ENCODE assay signal across 18 cellular contexts in genomic region chr2:180122874-180123273, GRCh38.
DNase-seq lines count a peak whose midpoint lies in the region; ATAC-seq, FAIRE-seq and TF ChIP-seq lines count a peak whose summit lies in the region.
"Had no signal": no experiment of that assay in that cellular context is flagged by ENCODE, and none has a peak within 500 bp of the region (broad histone marks: within the 10 kb centered on the region; RNA-seq: fewer than 3 reads in every experiment).

No MANE protein-coding gene starts in this region.

- no peaks in the 10 kb centered on the region for H3K27me3 ChIP-seq in GM23248 (replicated peaks; ENCODE audit: insufficient read depth)
- H3K27me3 ChIP-seq in astrocyte (ENCODE audit: insufficient read depth, low read length): no peaks in the 10 kb centered on the region
- H3K27me3 ChIP-seq: gastrocnemius medialis had no signal

- in situ Hi-C loops in GM23248 (cut with MboI): loop anchor here (10.0 kb wide), 2 partner anchors 932 to 1332 kb away; partner anchors contain the start of gene ITGA4

- FAIRE-seq in astrocyte (lab: Jason Lieb, UNC): no peak
- FAIRE-seq in urothelium cell line (lab: Jason Lieb, UNC): no peak

- no peaks in the 10 kb centered on the region for H4K20me1 ChIP-seq in GM23248 (ENCODE audit: insufficient read depth)
- no peaks in the 10 kb centered on the region for H4K20me1 ChIP-seq in astrocyte (ENCODE audit: insufficient read depth, low read length)

- no peak overlapping the region for H3K4me2 ChIP-seq in GM23248 (ENCODE audit: unreplicated experiment)
- no peak overlapping the region for H3K4me2 ChIP-seq in astrocyte (ENCODE audit: low read length)

- H3K27ac ChIP-seq in GM23248: no peak overlapping the region
- no peak overlapping the region for H3K27ac ChIP-seq in astrocyte (ENCODE audit: low read depth, low read length)
- H3K27ac ChIP-seq: gastrocnemius medialis had no signal

- H2AFZ ChIP-seq in GM23248 (0 out of 2 replicates have a peak overlapping the region, but pooled peaks have one; percentile 25), astrocyte (ENCODE audit: low read depth, low read length) (no peak overlapping the region)

- no peak for ATAC-seq in GM18907 (IDR thresholded peaks at IDR 0.05; ENCODE audit: unreplicated experiment)
- ATAC-seq in GM18861 (IDR thresholded peaks at IDR 0.05; ENCODE audit: unreplicated experiment): no peak
- ATAC-seq: gastrocnemius medialis, left ventricle myocardium superior, T-helper 17 cell had no signal

- no peaks in the 10 kb centered on the region; the same call in 1 of the 2 replicates for H3F3A ChIP-seq in GM23248 (ENCODE audit: insufficient read depth)

- H3K79me2 ChIP-seq in GM23248 (ENCODE audit: insufficient read depth) (no peaks in the 10 kb centered on the region), astrocyte (ENCODE audit: insufficient read depth, low read length) (no peaks in the 10 kb centered on the region)

- no peak overlapping the region for H3K4me3 ChIP-seq in GM23248
- no peak overlapping the region for H3K4me3 ChIP-seq in astrocyte (ENCODE audit: insufficient read depth, low read depth, low read length)
- no peak overlapping the region for H3K4me3 ChIP-seq in fibroblast of the aortic adventitia (ENCODE audit: low read depth, low read length)
- H3K4me3 ChIP-seq: gastrocnemius medialis had no signal

- no peaks in the 10 kb centered on the region for H3K9me3 Mint-ChIP-seq in astrocyte (ENCODE audit: unreplicated experiment)
- H3K9me3 Mint-ChIP-seq: activated T-helper 1 cell treated with anti-CD3 and anti-CD28 coated beads, Interleukin-12 subunit alpha, Interleukin-12 subunit beta, Interleukin-2, Interleukin-4 antibody, amounts not matched to agents 30 ng/mL and 10 ng/mL and 1 ng/mL, durations not matched to agents 14 hours and 24 hours and 36 hours; CD4-positive, alpha-beta T cell; IgD-negative memory B cell had no signal

- H3K36me3 ChIP-seq in GM23248 (ENCODE audit: low read depth) (no peaks in the 10 kb centered on the region), astrocyte (ENCODE audit: insufficient read depth, low read length) (no peaks in the 10 kb centered on the region)
- H3K36me3 ChIP-seq: gastrocnemius medialis had no signal

- H3K9ac ChIP-seq in GM23248 (no peak overlapping the region), astrocyte (ENCODE audit: low read length) (no peak overlapping the region)

- no peaks in the 10 kb centered on the region for H3K27me3 Mint-ChIP-seq in astrocyte (ENCODE audit: low read depth, unreplicated experiment)

- no peak overlapping the region for H3K27ac Mint-ChIP-seq in astrocyte (ENCODE audit: unreplicated experiment)
- H3K27ac Mint-ChIP-seq: activated T-helper 1 cell treated with anti-CD3 and anti-CD28 coated beads, Interleukin-12 subunit alpha, Interleukin-12 subunit beta, Interleukin-2, Interleukin-4 antibody, amounts not matched to agents 30 ng/mL and 10 ng/mL and 1 ng/mL, durations not matched to agents 14 hours and 24 hours and 36 hours; CD4-positive, alpha-beta T cell; IgD-negative memory B cell; T-helper 17 cell had no signal

- H3K4me3 Mint-ChIP-seq in astrocyte (ENCODE audit: unreplicated experiment): no peak overlapping the region
- H3K4me3 Mint-ChIP-seq: activated T-helper 1 cell treated with anti-CD3 and anti-CD28 coated beads, Interleukin-12 subunit alpha, Interleukin-12 subunit beta, Interleukin-2, Interleukin-4 antibody, amounts not matched to agents 30 ng/mL and 10 ng/mL and 1 ng/mL, durations not matched to agents 14 hours and 24 hours and 36 hours; CD4-positive, alpha-beta T cell; IgD-negative memory B cell; T-helper 17 cell had no signal

- no peaks in the 10 kb centered on the region for H3K9me2 ChIP-seq in GM23248 (ENCODE audit: insufficient read depth)

- H3K9me3 ChIP-seq in GM23248 (ENCODE audit: low read depth) (no peaks in the 10 kb centered on the region), astrocyte (ENCODE audit: insufficient read depth, low read depth, low read length) (no peaks in the 10 kb centered on the region)
- H3K9me3 ChIP-seq: gastrocnemius medialis had no signal

- peaks cover 2% of the 10 kb centered on the region for H3K4me1 Mint-ChIP-seq in astrocyte (ENCODE audit: low read depth, unreplicated experiment)

- TF ChIP-seq CTCF in astrocyte (IDR thresholded peaks at IDR 0.05; ENCODE audit: insufficient read depth, low read depth, low read length) (no peak), fibroblast of the aortic adventitia (IDR thresholded peaks at IDR 0.05; ENCODE audit: insufficient read depth, low read length) (no peak)

- WGBS in GM23248 (ENCODE audit: low coverage in 1 of 2, low lambda C conversion rate in 2 of 2, missing lambda C conversion rate in 2 of 2), 2 experiments: 76 to 88% methylated on average over 2 of the region's 2 CpGs

- H3K4me1 ChIP-seq in GM23248 (ENCODE audit: insufficient read depth): peaks cover 8% of the 10 kb centered on the region
- H3K4me1 ChIP-seq in astrocyte (ENCODE audit: insufficient read depth, low read length): no peaks in the 10 kb centered on the region
- H3K4me1 ChIP-seq: gastrocnemius medialis had no signal

- DNase-seq in GM23248: peak; percentile 69
- DNase-seq in astrocyte (ENCODE audit: low read depth): peak; percentile 66
- DNase-seq in fibroblast of the aortic adventitia (ENCODE audit: low read depth): peak; percentile 53
- DNase-seq in islet precursor cell: no peak
- no peak for DNase-seq in urothelium cell line (ENCODE audit: low spot score)
- DNase-seq: activated CD4-positive, CD25-positive, alpha-beta regulatory T cell; CD4-positive, alpha-beta T cell; gastrocnemius medialis; left ventricle myocardium superior; MV-4-11; NCI-H1930; NCI-H510A treated with DMSO at 0.1 percent for 48 hours; SHP77 treated with DMSO at 0.1 percent for 48 hours; T-helper 17 cell had no signal

- no peaks in the 10 kb centered on the region for H3K36me3 Mint-ChIP-seq in astrocyte (ENCODE audit: low read depth, unreplicated experiment)
- H3K36me3 Mint-ChIP-seq: IgD-negative memory B cell had no signal

Comparison
In these comparisons a context has a peak if more than half of its experiments do, and no peak if none do; other contexts are left out.
1. DNase-seq: peak in GM23248 (single experiment), astrocyte (single experiment) and fibroblast of the aortic adventitia (single experiment); none in islet precursor cell (single experiment) and urothelium cell line (single experiment).